Comparison of ENCODE assay signal across 1 cellular context in genomic region chr1:88802950-88803349, GRCh38.
TF ChIP-seq lines count a peak whose summit lies in the region.

No MANE protein-coding gene starts in this region.

TF ChIP-seq in WTC11, 78 proteins besides CTCF, POLR2A, EP300 and RAD21 (continued from another document):
- TF ChIP-seq ATF1 (CRISPR knock-in tag; IDR thresholded peaks at IDR 0.05) (no peak), ZNF532 (CRISPR knock-in tag; IDR thresholded peaks at IDR 0.05; ENCODE audit: borderline replicate concordance) (no peak), ZNF423 (CRISPR knock-in tag; IDR thresholded peaks at IDR 0.05) (no peak), EMX1 (CRISPR knock-in tag; IDR thresholded peaks at IDR 0.05) (no peak)
- TF ChIP-seq, protein P1, sequence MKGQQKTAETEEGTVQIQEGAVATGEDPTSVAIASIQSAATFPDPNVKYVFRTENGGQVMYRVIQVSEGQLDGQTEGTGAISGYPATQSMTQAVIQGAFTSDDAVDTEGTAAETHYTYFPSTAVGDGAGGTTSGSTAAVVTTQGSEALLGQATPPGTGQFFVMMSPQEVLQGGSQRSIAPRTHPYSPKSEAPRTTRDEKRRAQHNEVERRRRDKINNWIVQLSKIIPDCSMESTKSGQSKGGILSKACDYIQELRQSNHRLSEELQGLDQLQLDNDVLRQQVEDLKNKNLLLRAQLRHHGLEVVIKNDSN (CRISPR knock-in tag; IDR thresholded peaks at IDR 0.05), result no peak
